1 cellular context compared by ENCODE assay signal in genomic region chr15:80989518-80990478, GRCh38.
TF ChIP-seq lines count a peak whose summit lies in the region.

TSS of gene MESD (minus strand) at chr15:80989819. CDS start at chr15:80989791, 28 bp downstream.

TF ChIP-seq in K562, 482 proteins besides CTCF, POLR2A, EP300 and RAD21 (continued from another document and continues in another):
- TF ChIP-seq ZKSCAN8 (CRISPR knock-in tag; IDR thresholded peaks at IDR 0.05) (no peak), ARID3A (IDR thresholded peaks at IDR 0.05; ENCODE audit: borderline replicate concordance, low read depth, low read length) (no peak), RHOXF2B (CRISPR knock-in tag; conservative IDR thresholded peaks at IDR 0.05) (no peak), HMGN3 (IDR thresholded peaks at IDR 0.05; ENCODE audit: borderline replicate concordance, extremely low read depth, insufficient read length, low read depth, low read length) (no peak), DDX20 (tag; IDR thresholded peaks at IDR 0.05; ENCODE audit: low read depth) (no peak), ERF (CRISPR knock-in tag; IDR thresholded peaks at IDR 0.05) (no peak), ZNF277 (CRISPR knock-in tag; IDR thresholded peaks at IDR 0.05; ENCODE audit: borderline replicate concordance) (no peak), FOXJ2 (tag; IDR thresholded peaks at IDR 0.05) (no peak), XRCC5 (IDR thresholded peaks at IDR 0.05; ENCODE audit: low read depth, low read length) (no peak; the same call in 1 of the 2 replicates), ILF3 (IDR thresholded peaks at IDR 0.05; ENCODE audit: borderline replicate concordance) (no peak), JUNB (CRISPR knock-in tag; conservative IDR thresholded peaks at IDR 0.05) (no peak), MYBL2 (IDR thresholded peaks at IDR 0.05; ENCODE audit: low read depth) (no peak), MYBL2 (CRISPR knock-in tag; IDR thresholded peaks at IDR 0.05; ENCODE audit: borderline replicate concordance) (no peak), NCOA4 (IDR thresholded peaks at IDR 0.05; ENCODE audit: partially characterized antibody) (no peak), HDGF (IDR thresholded peaks at IDR 0.05) (no peak), KDM5B (IDR thresholded peaks at IDR 0.05; ENCODE audit: insufficient replicate concordance, low read depth, low read length) (peak; percentile 97), ZSCAN32 (CRISPR knock-in tag; IDR thresholded peaks at IDR 0.05) (no peak), ZNF140 (CRISPR knock-in tag; IDR thresholded peaks at IDR 0.05) (no peak), ZNF280B (CRISPR knock-in tag; IDR thresholded peaks at IDR 0.05) (no peak), RERE (CRISPR knock-in tag; IDR thresholded peaks at IDR 0.05; ENCODE audit: borderline replicate concordance) (no peak), MEIS2 (IDR thresholded peaks at IDR 0.05; ENCODE audit: partially characterized antibody) (peak; percentile 50), CHD4 (IDR thresholded peaks at IDR 0.05; ENCODE audit: insufficient read depth, insufficient replicate concordance, low read depth, low read length, poor library complexity, severe bottlenecking) (no peak), ZFP91 (CRISPR knock-in tag; IDR thresholded peaks at IDR 0.05) (no peak), TRIM25 (IDR thresholded peaks at IDR 0.05; ENCODE audit: borderline replicate concordance) (no peak), FOXO4 (CRISPR knock-in tag; IDR thresholded peaks at IDR 0.05) (no peak), CCNT2 (IDR thresholded peaks at IDR 0.05; ENCODE audit: borderline replicate concordance, extremely low read depth, insufficient read length, low read depth, low read length) (peak; percentile 21), ELF2 (CRISPR knock-in tag; IDR thresholded peaks at IDR 0.05) (no peak), OTX1 (CRISPR knock-in tag; IDR thresholded peaks at IDR 0.05) (no peak), ILK (tag; IDR thresholded peaks at IDR 0.05; ENCODE audit: borderline replicate concordance, low read depth) (no peak), KLF13 (tag; IDR thresholded peaks at IDR 0.05; ENCODE audit: borderline replicate concordance, low read depth) (no peak), ZBTB34 (CRISPR knock-in tag; IDR thresholded peaks at IDR 0.05) (no peak), KAT7 (CRISPR knock-in tag; IDR thresholded peaks at IDR 0.05; ENCODE audit: borderline replicate concordance) (no peak), ZNF79 (CRISPR knock-in tag; IDR thresholded peaks at IDR 0.05; ENCODE audit: low read depth) (no peak), DIDO1 (tag; IDR thresholded peaks at IDR 0.05; ENCODE audit: low read depth) (no peak), NR0B1 (IDR thresholded peaks at IDR 0.05; ENCODE audit: partially characterized antibody) (no peak), ZNF778 (CRISPR knock-in tag; IDR thresholded peaks at IDR 0.05) (no peak), RFX7 (CRISPR knock-in tag; IDR thresholded peaks at IDR 0.05) (no peak), MCM5 (IDR thresholded peaks at IDR 0.05; ENCODE audit: low read depth) (no peak), FOXA3 (CRISPR knock-in tag; conservative IDR thresholded peaks at IDR 0.05 in 1 of 2, IDR thresholded peaks at IDR 0.05 in 1 of 2) (no peak), RB1 (IDR thresholded peaks at IDR 0.05; ENCODE audit: low read depth) (peak; percentile 87; the same call in 1 of the 2 replicates), NCOR1 (IDR thresholded peaks at IDR 0.05) (no peak)
